2 cellular contexts compared by ENCODE assay signal in genomic region chr17:83041305-83041704, GRCh38.
TF ChIP-seq lines count a peak whose summit lies in the region.

No MANE protein-coding gene starts in this region.

TF ChIP-seq in SK-N-SH, 30 proteins besides CTCF, POLR2A, EP300 and RAD21:
- TF ChIP-seq FOXJ3 (CRISPR knock-in tag; IDR thresholded peaks at IDR 0.05) (no peak), CHD2 (IDR thresholded peaks at IDR 0.05; ENCODE audit: low read length, partially characterized antibody) (no peak), FOXM1 (IDR thresholded peaks at IDR 0.05; ENCODE audit: low read depth) (no peak), EZH2phosphoT487 (IDR thresholded peaks at IDR 0.05; ENCODE audit: borderline replicate concordance, low read depth) (no peak), GATA2 (CRISPR knock-in tag; IDR thresholded peaks at IDR 0.05) (no peak), SIN3A (IDR thresholded peaks at IDR 0.05; ENCODE audit: borderline replicate concordance, low read depth, low read length) (no peak), REST (IDR thresholded peaks at IDR 0.05; ENCODE audit: low read depth, low read length) (no peak), NRF1 (IDR thresholded peaks at IDR 0.05; ENCODE audit: low read depth, low read length) (no peak), USF2 (IDR thresholded peaks at IDR 0.05; ENCODE audit: borderline replicate concordance, low read depth, low read length) (no peak), TAF1 (IDR thresholded peaks at IDR 0.05; ENCODE audit: borderline replicate concordance, low read depth, low read length) (no peak), ZBTB33 (IDR thresholded peaks at IDR 0.05; ENCODE audit: borderline replicate concordance, low read depth) (no peak), MXI1 (IDR thresholded peaks at IDR 0.05; ENCODE audit: low read depth, low read length) (no peak), NFIC (IDR thresholded peaks at IDR 0.05; ENCODE audit: borderline replicate concordance) (no peak), MAX (IDR thresholded peaks at IDR 0.05; ENCODE audit: low read depth) (no peak), POLR2AphosphoS5 (IDR thresholded peaks at IDR 0.05; ENCODE audit: low read depth, low read length) (no peak), JUND (IDR thresholded peaks at IDR 0.05) (no peak), GABPA (IDR thresholded peaks at IDR 0.05; ENCODE audit: low read depth) (no peak), IRF3 (IDR thresholded peaks at IDR 0.05; ENCODE audit: low read depth, low read length) (no peak)

TF ChIP-seq in SK-N-SH treated with all-trans-retinoic acid at 6 μM for 48 hours, 23 proteins besides CTCF, POLR2A, EP300 and RAD21:
- no peak for TF ChIP-seq CSRNP3 (CRISPR knock-in tag; IDR thresholded peaks at IDR 0.05)
- TF ChIP-seq ESRRG (CRISPR knock-in tag; IDR thresholded peaks at IDR 0.05) = no peak
- TF ChIP-seq TCF4 (CRISPR knock-in tag; IDR thresholded peaks at IDR 0.05; ENCODE audit: borderline replicate concordance) = no peak
- TF ChIP-seq CSDC2 (CRISPR knock-in tag; IDR thresholded peaks at IDR 0.05) = no peak
- TF ChIP-seq ARNTL (CRISPR knock-in tag; IDR thresholded peaks at IDR 0.05; ENCODE audit: borderline replicate concordance, low read depth) = no peak
- no peak for TF ChIP-seq POU6F1 (CRISPR knock-in tag; IDR thresholded peaks at IDR 0.05; ENCODE audit: borderline replicate concordance, low read depth)
- TF ChIP-seq SNAI2 (CRISPR knock-in tag; IDR thresholded peaks at IDR 0.05) = no peak
- TF ChIP-seq ISL1 (CRISPR knock-in tag; IDR thresholded peaks at IDR 0.05) = no peak
- no peak for TF ChIP-seq GLIS3 (CRISPR knock-in tag; IDR thresholded peaks at IDR 0.05)
- no peak for TF ChIP-seq RARB (CRISPR knock-in tag; IDR thresholded peaks at IDR 0.05)
- no peak for TF ChIP-seq TSHZ2 (CRISPR knock-in tag; IDR thresholded peaks at IDR 0.05)
- no peak for TF ChIP-seq PPARA (CRISPR knock-in tag; IDR thresholded peaks at IDR 0.05; ENCODE audit: borderline replicate concordance)
- TF ChIP-seq ZNF70 (CRISPR knock-in tag; IDR thresholded peaks at IDR 0.05) = no peak
